12 cellular contexts compared by ENCODE assay signal in the genomic region with DNA sequence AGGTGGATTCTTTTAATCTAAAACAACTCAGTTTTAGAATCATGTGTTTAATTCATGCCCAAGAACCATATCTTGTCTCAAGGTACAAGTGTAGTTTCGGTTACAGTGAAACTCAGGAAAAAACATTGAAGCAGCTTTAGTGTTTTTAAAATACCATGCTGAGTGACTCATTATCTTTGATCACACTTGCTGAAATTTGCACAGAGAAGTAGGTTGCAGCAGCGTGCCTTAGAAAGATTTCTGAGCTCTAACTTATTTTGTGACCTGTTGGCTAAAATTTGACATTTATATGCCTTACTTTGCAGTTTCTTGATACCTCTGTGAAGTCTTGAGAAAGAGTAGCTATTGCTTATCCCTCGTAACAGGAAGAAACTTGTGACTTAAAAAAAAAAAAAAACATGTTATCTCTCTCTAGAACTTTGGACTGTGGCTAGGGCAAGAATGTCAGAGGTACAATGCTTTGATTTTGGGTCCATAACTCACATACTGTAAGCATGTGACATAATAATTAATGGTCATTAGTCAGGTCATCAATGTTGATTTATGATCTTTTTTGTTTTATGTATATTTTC. TPM values are rescaled to one million over a fixed set of nuclear protein-coding genes. Genes with fewer than 3 reads are reported as not detected.
DNase-seq lines count a peak whose midpoint lies in the region; ATAC-seq and TF ChIP-seq lines count a peak whose summit lies in the region.
"Had no signal": no experiment of that assay in that cellular context is flagged by ENCODE, and none has a peak within 500 bp of the region (broad histone marks: within the 10 kb centered on the region; RNA-seq: fewer than 3 reads in every experiment).

No MANE protein-coding gene starts in this region.

- no peak for TF ChIP-seq EP300 in suprapubic skin (IDR thresholded peaks at IDR 0.05)

- no peaks in the 10 kb centered on the region for H3K9me3 Mint-ChIP-seq in activated T-cell treated with anti-CD3 and anti-CD28 coated beads, Interleukin-2, amount 50 U/mL, for 72 hours
- no peaks in the 10 kb centered on the region for H3K9me3 Mint-ChIP-seq in activated CD8-positive, alpha-beta T cell treated with anti-CD3 and anti-CD28 coated beads for 36 hours
- H3K9me3 Mint-ChIP-seq in stimulated activated naive CD8-positive, alpha-beta T cell treated with anti-CD3 and anti-CD28 coated beads, Interleukin-15, amount 100 ng/mL, for 72 hours: no peaks in the 10 kb centered on the region

- no peaks in the 10 kb centered on the region for H4K20me1 ChIP-seq in fibroblast of lung (ENCODE audit: control insufficient read depth, extremely low read depth, insufficient read depth, low read length)

- peak; percentile 61 to 68 for ATAC-seq in activated T-cell treated with anti-CD3 and anti-CD28 coated beads, Interleukin-2, amount 50 U/mL, for 72 hours (replicated peaks in 1 of 2)
- peak; percentile 72 for ATAC-seq in activated CD8-positive, alpha-beta T cell treated with anti-CD3 and anti-CD28 coated beads for 36 hours
- peak; percentile 52 for ATAC-seq in stimulated activated naive CD8-positive, alpha-beta T cell treated with anti-CD3 and anti-CD28 coated beads, Interleukin-15, amount 100 ng/mL, for 72 hours

- intact Hi-C loops in activated CD8-positive, alpha-beta T cell treated with anti-CD3 and anti-CD28 coated beads for 36 hours (cut with micrococcal nuclease): no loop called here
- intact Hi-C loops in posterior cingulate gyrus (cut with DNase I): no loop called here

- no peak for DNase-seq in activated T-cell treated with anti-CD3 and anti-CD28 coated beads, Interleukin-2, amount 50 U/mL, for 72 hours
- DNase-seq in activated T-cell treated with anti-CD3 and anti-CD28 coated beads, Interleukin-2, amount 50 U/mL, for 1 hour: no peak
- no peak for DNase-seq in activated CD8-positive, alpha-beta T cell treated with anti-CD3 and anti-CD28 coated beads for 36 hours
- DNase-seq in fibroblast of lung (ENCODE audit: low read depth in 2 of 2): peak; percentile 28 to 39
- DNase-seq in stimulated activated naive CD8-positive, alpha-beta T cell treated with anti-CD3 and anti-CD28 coated beads, Interleukin-15, amount 100 ng/mL, for 72 hours: no peak
- no peak for DNase-seq in suprapubic skin (ENCODE audit: low spot score in 2 of 2)
- no peak for DNase-seq in posterior cingulate gyrus
- DNase-seq in COR-L47 (lab: John Stamatoyannopoulos, UW): no peak
- DNase-seq: activated gamma-delta T cell treated with Interleukin-2 at 50 U/mL for 16 hours, sigmoid colon, trophoblast cell had no signal

- no peak overlapping the region for H3K4me2 ChIP-seq in fibroblast of lung (ENCODE audit: extremely low read depth, insufficient read depth, low read length)

- H3K9me3 ChIP-seq in fibroblast of lung (ENCODE audit: control insufficient read depth, insufficient read depth, low read depth, low read length) (no peaks in the 10 kb centered on the region), suprapubic skin (no peaks in the 10 kb centered on the region)
- H3K9me3 ChIP-seq: sigmoid colon had no signal

- no peak overlapping the region for H2AFZ ChIP-seq in fibroblast of lung (ENCODE audit: low read length)

- H3K36me3 ChIP-seq in fibroblast of lung (ENCODE audit: control insufficient read depth, insufficient read depth, low read length): no peaks in the 10 kb centered on the region
- no peaks in the 10 kb centered on the region for H3K36me3 ChIP-seq in suprapubic skin
- H3K36me3 ChIP-seq: sigmoid colon had no signal

- H3K27me3 Mint-ChIP-seq in activated T-cell treated with anti-CD3 and anti-CD28 coated beads, Interleukin-2, amount 50 U/mL, for 72 hours (ENCODE audit: low read depth): no peaks in the 10 kb centered on the region
- H3K27me3 Mint-ChIP-seq in activated CD8-positive, alpha-beta T cell treated with anti-CD3 and anti-CD28 coated beads for 36 hours: no peaks in the 10 kb centered on the region
- H3K27me3 Mint-ChIP-seq in stimulated activated naive CD8-positive, alpha-beta T cell treated with anti-CD3 and anti-CD28 coated beads, Interleukin-15, amount 100 ng/mL, for 72 hours: no peaks in the 10 kb centered on the region

- WGBS in suprapubic skin: 72% methylated on average over 3 of the region's 3 CpGs

- H3K4me1 ChIP-seq in fibroblast of lung (ENCODE audit: control insufficient read depth, extremely low read depth, insufficient read depth, low read length) (no peaks in the 10 kb centered on the region), suprapubic skin (no peaks in the 10 kb centered on the region)
- H3K4me1 ChIP-seq: sigmoid colon had no signal

- POLR2A ChIA-PET in activated CD8-positive, alpha-beta T cell treated with anti-CD3 and anti-CD28 coated beads for 36 hours (lab: Charles Lee): no interaction called here

- H3K36me3 Mint-ChIP-seq in activated T-cell treated with anti-CD3 and anti-CD28 coated beads, Interleukin-2, amount 50 U/mL, for 72 hours (ENCODE audit: insufficient read depth in 2 of 2): peaks cover 0 to 2% of the 10 kb centered on the region in 2 donors
- no peaks in the 10 kb centered on the region for H3K36me3 Mint-ChIP-seq in activated CD8-positive, alpha-beta T cell treated with anti-CD3 and anti-CD28 coated beads for 36 hours (ENCODE audit: low read depth)

- CTCF ChIA-PET in activated CD8-positive, alpha-beta T cell treated with anti-CD3 and anti-CD28 coated beads for 36 hours (lab: Charles Lee): interaction anchor here (0.7 to 1.7 kb wide), 5 partner anchors 9 to 412 kb away, joined by 3 to 5 read pairs (median 3); no protein-coding TSS in a partner anchor

- no peak overlapping the region for H3K27ac ChIP-seq in fibroblast of lung (ENCODE audit: insufficient read depth, low read length)
- H3K27ac ChIP-seq in suprapubic skin: no peak overlapping the region
- H3K27ac ChIP-seq: RWPE1, sigmoid colon had no signal

- no peak for TF ChIP-seq CTCF in activated CD8-positive, alpha-beta T cell treated with anti-CD3 and anti-CD28 coated beads for 36 hours (IDR thresholded peaks at IDR 0.05)
- TF ChIP-seq CTCF in fibroblast of lung (conservative IDR thresholded peaks at IDR 0.05 in 1 of 2, IDR thresholded peaks at IDR 0.05 in 1 of 2; ENCODE audit: low read depth in 1 of 2, low read length in 2 of 2) (no peak), suprapubic skin (IDR thresholded peaks at IDR 0.05) (no peak)

- H3K4me3 ChIP-seq in fibroblast of lung (replicated peaks in 1 of 4; ENCODE audit: control extremely low read depth in 1 of 4, insufficient read depth in 1 of 4, low read depth in 3 of 4, low read length in 4 of 4): no peak overlapping the region
- no peak overlapping the region for H3K4me3 ChIP-seq in suprapubic skin
- H3K4me3 ChIP-seq: sigmoid colon had no signal

- H3K4me1 Mint-ChIP-seq in activated T-cell treated with anti-CD3 and anti-CD28 coated beads, Interleukin-2, amount 50 U/mL, for 72 hours (ENCODE audit: low read depth): peaks cover 75% of the 10 kb centered on the region
- H3K4me1 Mint-ChIP-seq in activated CD8-positive, alpha-beta T cell treated with anti-CD3 and anti-CD28 coated beads for 36 hours (ENCODE audit: low read depth): peaks cover 58% of the 10 kb centered on the region
- peaks cover 22% of the 10 kb centered on the region for H3K4me1 Mint-ChIP-seq in stimulated activated naive CD8-positive, alpha-beta T cell treated with anti-CD3 and anti-CD28 coated beads, Interleukin-15, amount 100 ng/mL, for 72 hours

- no peak for TF ChIP-seq POLR2A in suprapubic skin (IDR thresholded peaks at IDR 0.05)

- H3K27ac Mint-ChIP-seq in activated T-cell treated with anti-CD3 and anti-CD28 coated beads, Interleukin-2, amount 50 U/mL, for 72 hours: peak overlapping the region; percentile 84
- H3K27ac Mint-ChIP-seq in activated CD8-positive, alpha-beta T cell treated with anti-CD3 and anti-CD28 coated beads for 36 hours: peak overlapping the region; percentile 87
- H3K27ac Mint-ChIP-seq in stimulated activated naive CD8-positive, alpha-beta T cell treated with anti-CD3 and anti-CD28 coated beads, Interleukin-15, amount 100 ng/mL, for 72 hours: peak overlapping the region in 1 of 2 donors; percentile 24

- H3K4me3 Mint-ChIP-seq in activated T-cell treated with anti-CD3 and anti-CD28 coated beads, Interleukin-2, amount 50 U/mL, for 72 hours: peak overlapping the region; percentile 61 to 66
- peak overlapping the region; percentile 22 for H3K4me3 Mint-ChIP-seq in activated CD8-positive, alpha-beta T cell treated with anti-CD3 and anti-CD28 coated beads for 36 hours
- H3K4me3 Mint-ChIP-seq in stimulated activated naive CD8-positive, alpha-beta T cell treated with anti-CD3 and anti-CD28 coated beads, Interleukin-15, amount 100 ng/mL, for 72 hours: no peak overlapping the region

- no peaks in the 10 kb centered on the region for H3K27me3 ChIP-seq in fibroblast of lung (ENCODE audit: control insufficient read depth, insufficient read depth, low read length)
- no peaks in the 10 kb centered on the region for H3K27me3 ChIP-seq in suprapubic skin
- H3K27me3 ChIP-seq: sigmoid colon had no signal

- H3K9ac ChIP-seq in fibroblast of lung (ENCODE audit: insufficient read depth, low read length): no peak overlapping the region

- no peaks in the 10 kb centered on the region for H3K79me2 ChIP-seq in fibroblast of lung (ENCODE audit: control insufficient read depth, insufficient read depth, low read length)

RNA-seq across cellular contexts. Expression of a gene that starts 34.5 kb away (rescaled TPM):
- 10 to 100 TPM; 10.4 to 14.0 TPM for total RNA-seq in activated T-cell treated with anti-CD3 and anti-CD28 coated beads, Interleukin-2, amount 50 U/mL, for 72 hours
- total RNA-seq in activated CD8-positive, alpha-beta T cell treated with anti-CD3 and anti-CD28 coated beads for 36 hours: 1 to 10 TPM; 6.6 to 8.5 TPM
- total RNA-seq in fibroblast of lung: 53.7 and 60.8 TPM in 2 replicates
- polyA plus RNA-seq in fibroblast of lung: 107 and 123 TPM in 2 replicates
- 86.8 and 115 TPM in 2 replicates for polyA plus RNA-seq in fibroblast of lung (2012)
- polyA minus RNA-seq in fibroblast of lung (ENCODE audit: low replicate concordance): 16.3 and 21.3 TPM in 2 replicates
- 10 to 100 TPM in 2 of 4 donors, 1 to 10 TPM in 2; 4.7 to 15.5 (median 10.8) TPM for total RNA-seq in suprapubic skin

Comparison
In these comparisons a context has a peak if more than half of its experiments do, and no peak if none do; other contexts are left out.
1. DNase-seq: peak in fibroblast of lung (2 of 2); none in activated T-cell treated with anti-CD3 and anti-CD28 coated beads, Interleukin-2, amount 50 U/mL, for 72 hours (0 of 2), activated T-cell treated with anti-CD3 and anti-CD28 coated beads, Interleukin-2, amount 50 U/mL, for 1 hour (single experiment), activated CD8-positive, alpha-beta T cell treated with anti-CD3 and anti-CD28 coated beads for 36 hours (single experiment), stimulated activated naive CD8-positive, alpha-beta T cell treated with anti-CD3 and anti-CD28 coated beads, Interleukin-15, amount 100 ng/mL, for 72 hours (0 of 2), suprapubic skin (0 of 2), posterior cingulate gyrus (0 of 10) and COR-L47 (single experiment).
2. H3K4me3 Mint-ChIP-seq: peak in activated T-cell treated with anti-CD3 and anti-CD28 coated beads, Interleukin-2, amount 50 U/mL, for 72 hours (2 of 2) and activated CD8-positive, alpha-beta T cell treated with anti-CD3 and anti-CD28 coated beads for 36 hours (single experiment); none in stimulated activated naive CD8-positive, alpha-beta T cell treated with anti-CD3 and anti-CD28 coated beads, Interleukin-15, amount 100 ng/mL, for 72 hours (0 of 2).
3. Peak in every context shown above with its lines, with median percentiles within 50 percentile points of each other: ATAC-seq.